ENCODE assay signal across 10 cellular contexts in the genomic region with DNA sequence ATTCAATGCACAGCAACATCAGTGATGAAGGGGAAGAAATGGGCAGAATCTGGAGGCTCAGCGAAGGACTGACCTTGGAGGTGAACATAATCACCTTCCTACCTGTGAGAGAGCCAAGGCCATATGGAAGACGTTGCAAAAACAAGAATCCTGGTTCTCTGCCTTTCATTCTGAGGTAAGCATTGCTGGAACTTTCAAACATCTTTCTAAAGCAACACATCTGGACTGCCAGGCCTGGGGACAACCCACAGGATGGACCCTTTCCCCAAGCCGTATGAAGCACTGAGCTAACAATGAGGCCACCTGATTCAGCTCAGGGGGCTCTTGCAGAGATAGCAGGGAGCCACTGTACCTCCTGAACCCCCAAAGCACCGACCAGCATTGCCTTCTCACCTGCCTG.
DNase-seq lines count a peak whose midpoint lies in the region; ATAC-seq and TF ChIP-seq lines count a peak whose summit lies in the region.
"Had no signal": no experiment of that assay in that cellular context is flagged by ENCODE, and none has a peak within 500 bp of the region (broad histone marks: within the 10 kb centered on the region; RNA-seq: fewer than 3 reads in every experiment).

No MANE protein-coding gene starts in this region.

- peak overlapping the region; percentile 84 for H3K4me2 ChIP-seq in PC-3 (ENCODE audit: low read length)

- BruUV-seq in PC-3 (replicated peaks; lab: Mats Ljungman, UMichigan) = no TSS peak

- H3K9me2 ChIP-seq in PC-3 (replicated peaks; ENCODE audit: low read length) = no peaks in the 10 kb centered on the region

- peak overlapping the region; percentile 77 for H3K4me3 ChIP-seq in PC-3 (ENCODE audit: low read length)
- H3K4me3 ChIP-seq in esophagus muscularis mucosa = peak overlapping the region; percentile 67 to 88 (median 79)
- H3K4me3 ChIP-seq in skin epidermis = peak overlapping the region in 5 of 7 experiments; percentile 54 to 90 (median 63)

- TF ChIP-seq CTCF in PC-3 (conservative IDR thresholded peaks at IDR 0.05; ENCODE audit: low read depth, low read length) = no peak
- no peak for TF ChIP-seq CTCF in esophagus muscularis mucosa (IDR thresholded peaks at IDR 0.05)

- H3K79me2 ChIP-seq in PC-3 (ENCODE audit: low read length) = peaks cover 100% of the 10 kb centered on the region

- no peak for TF ChIP-seq EP300 in esophagus muscularis mucosa (IDR thresholded peaks at IDR 0.05)

- no peak overlapping the region for H3K9ac ChIP-seq in PC-3 (ENCODE audit: low read length)

- no peak overlapping the region for H3K27ac ChIP-seq in PC-3 (ENCODE audit: low read length)
- peak overlapping the region; percentile 55 to 97 (median 92) for H3K27ac ChIP-seq in esophagus muscularis mucosa (replicated peaks in 1 of 4)
- H3K27ac ChIP-seq in skin epidermis = peak overlapping the region in 13 of 21 experiments; percentile 28 to 99 (median 90)

- ATAC-seq in PC-3 (no peak), HG02798 (IDR thresholded peaks at IDR 0.05; ENCODE audit: poor library complexity, unreplicated experiment) (no peak)
- ATAC-seq: left lobe of liver had no signal

- intact Hi-C loops in PC-3 (cut with micrococcal nuclease) = loop anchor here (5.0 kb wide), 2 partner anchors 35 to 70 kb away; no protein-coding TSS in a partner anchor
- intact Hi-C loops in esophagus muscularis mucosa (cut with DNase I) = no loop called here

- peak; percentile 13 for DNase-seq in ELR (ENCODE audit: low read depth)
- no peak for DNase-seq in PC-3
- peak; percentile 81 for DNase-seq in esophagus muscularis mucosa (ENCODE audit: extremely low spot score)
- no peak for DNase-seq in NCI-H1092 (lab: John Stamatoyannopoulos, UW)
- DNase-seq in stimulated activated CD8-positive, alpha-beta memory T cell treated with anti-CD3 and anti-CD28 coated beads, Interleukin-4, amount 100 ng/mL, for 48 hours = no peak
- DNase-seq: NCI-H774; stimulated activated CD4-positive, alpha-beta T cell treated with anti-CD3 and anti-CD28 coated beads, Interleukin-4, amount 100 ng/mL, for 4 hours had no signal

- CTCF ChIA-PET in PC-3 (lab: Charles Lee) = interaction anchor here (1.6 kb wide), 1 partner anchor 114 kb away, joined by 5 read pairs; no protein-coding TSS in a partner anchor

- peaks cover 73% of the 10 kb centered on the region for H4K20me1 ChIP-seq in PC-3 (ENCODE audit: low read length)

- H3K36me3 ChIP-seq in PC-3 (ENCODE audit: low read depth, low read length) (peaks cover 18% of the 10 kb centered on the region), esophagus muscularis mucosa (peaks cover 0 to 16% (median 7%) of the 10 kb centered on the region in 4 donors)

- WGBS in esophagus muscularis mucosa = 77% methylated on average over 4 of the region's 4 CpGs

- H3F3A ChIP-seq in PC-3 (ENCODE audit: low read length, unreplicated experiment) = no peaks in the 10 kb centered on the region

- no peak overlapping the region for H2AFZ ChIP-seq in PC-3 (ENCODE audit: low read length)

- H3K27me3 ChIP-seq in PC-3 (ENCODE audit: low read length) (no peaks in the 10 kb centered on the region), esophagus muscularis mucosa (no peaks in the 10 kb centered on the region)

- no peak for TF ChIP-seq POLR2A in esophagus muscularis mucosa (IDR thresholded peaks at IDR 0.05; ENCODE audit: low read depth)

- H3K4me1 ChIP-seq in PC-3 (ENCODE audit: insufficient read depth, low read length) (peaks cover 53% of the 10 kb centered on the region), esophagus muscularis mucosa (peaks cover 73 to 90% (median 80%) of the 10 kb centered on the region in 4 donors)

- H3K9me3 ChIP-seq in PC-3 (ENCODE audit: low read length) = no peaks in the 10 kb centered on the region
- no peaks in the 10 kb centered on the region for H3K9me3 ChIP-seq in esophagus muscularis mucosa

- POLR2A ChIA-PET in PC-3 (lab: Charles Lee; ENCODE audit: unreplicated experiment) = interaction anchor here (0.6 to 1.1 kb wide), 3 partner anchors 15 to 228 kb away, joined by 3 to 4 read pairs (median 4); no protein-coding TSS in a partner anchor

Comparison
In these comparisons a context has a peak if more than half of its experiments do, and no peak if none do; other contexts are left out.
1. DNase-seq: peak in ELR (single experiment) and esophagus muscularis mucosa (single experiment); none in PC-3 (single experiment), NCI-H1092 (single experiment) and stimulated activated CD8-positive, alpha-beta memory T cell treated with anti-CD3 and anti-CD28 coated beads, Interleukin-4, amount 100 ng/mL, for 48 hours (single experiment).
2. Peak in every context shown above with its lines, with median percentiles within 50 percentile points of each other: H3K4me3 ChIP-seq.